ENCODE assay signal across 14 cellular contexts in genomic region chr13:27018882-27019281, GRCh38.
DNase-seq lines count a peak whose midpoint lies in the region; ATAC-seq, FAIRE-seq and TF ChIP-seq lines count a peak whose summit lies in the region.
"Had no signal": no experiment of that assay in that cellular context is flagged by ENCODE, and none has a peak within 500 bp of the region (broad histone marks: within the 10 kb centered on the region; RNA-seq: fewer than 3 reads in every experiment).

No MANE protein-coding gene starts in this region.

- no peak for TF ChIP-seq EP300 in HepG2 (IDR thresholded peaks at IDR 0.05; ENCODE audit: low read depth in 2 of 2, low read length in 2 of 2)
- no peak for TF ChIP-seq EP300 in HepG2 (CRISPR knock-in tag; IDR thresholded peaks at IDR 0.05; ENCODE audit: borderline replicate concordance)

- FAIRE-seq in HepG2 (lab: Jason Lieb, UNC), result no peak
- FAIRE-seq: A204.1, GM18507, RCC 7860 had no signal

- in situ Hi-C loops in HepG2 (cut with HindIII; ENCODE audit: extremely low pct_ligation_motif_present, low pct_unique_long_range_greater_than_20kb), result no loop called here

- H3K27me3 ChIP-seq in H7 (ENCODE audit: control insufficient read depth, insufficient read depth, low read length) (no peaks in the 10 kb centered on the region), WERI-Rb-1 (ENCODE audit: insufficient read depth, low read depth, severe bottlenecking) (no peaks in the 10 kb centered on the region), HepG2 (ENCODE audit: control insufficient read depth in 1 of 2, insufficient read depth in 2 of 2, low read length in 2 of 2) (0 out of 5 replicates have a peak, but pooled peaks cover 0 to 5% of the 10 kb centered on the region in 2 experiments), stomach smooth muscle (ENCODE audit: control insufficient read depth in 1 of 2, insufficient read depth in 2 of 2, low read length in 2 of 2) (no peaks in the 10 kb centered on the region)

- no peaks in the 10 kb centered on the region for H3K9me3 ChIP-seq in WERI-Rb-1 (ENCODE audit: severe bottlenecking)
- H3K9me3 ChIP-seq in HepG2 (ENCODE audit: low read length), result no peaks in the 10 kb centered on the region
- no peaks in the 10 kb centered on the region for H3K9me3 ChIP-seq in stomach smooth muscle (ENCODE audit: control insufficient read depth in 2 of 2, low read length in 2 of 2)

- CTCF ChIA-PET in HepG2 (lab: Yijun Ruan, JAX; ENCODE audit: low intra/inter-chr PET ratio, low total read pairs), result no interaction called here

- H3K4me1 ChIP-seq in HepG2 (ENCODE audit: insufficient read depth, low read length) (peaks cover 56% of the 10 kb centered on the region), stomach smooth muscle (ENCODE audit: control insufficient read depth, insufficient read depth, low read length) (peaks cover 41% of the 10 kb centered on the region)

- no peaks in the 10 kb centered on the region for H3K79me2 ChIP-seq in HepG2 (ENCODE audit: insufficient read depth, low read length)

- no peak for TF ChIP-seq RAD21 in HepG2 (CRISPR knock-in tag; IDR thresholded peaks at IDR 0.05)

- no TSS peak for BruUV-seq in HepG2 (replicated peaks; lab: Mats Ljungman, UMichigan)

- TF ChIP-seq CTCF in WERI-Rb-1 (IDR thresholded peaks at IDR 0.05; ENCODE audit: low read depth, low read length) (no peak), HepG2 (CRISPR knock-in tag; IDR thresholded peaks at IDR 0.05) (no peak)

- TF ChIP-seq POLR2A in HepG2 (IDR thresholded peaks at IDR 0.05; ENCODE audit: insufficient read depth in 1 of 2, low read depth in 2 of 2, low read length in 2 of 2), result no peak

- intact Hi-C loops in HepG2 (cut with micrococcal nuclease; ENCODE audit: unreplicated experiment), result no loop called here

- DNase-seq in H7 (peak; percentile 54), WERI-Rb-1 (peak; percentile 6), HepG2 (ENCODE audit: low spot score) (no peak), inferior parietal cortex (ENCODE audit: extremely low spot score) (no peak)
- DNase-seq in activated CD4-positive, alpha-beta T cell treated with anti-CD3 and anti-CD28 coated beads for 4 hours, result no peak
- DNase-seq: HFFc6, NCI-H2171 treated with DMSO at 0.1 percent for 48 hours, SHP77 had no signal

- H3K4me2 ChIP-seq in HepG2 (ENCODE audit: low read depth, low read length), result peak overlapping the region; percentile 97

- H3K4me3 ChIP-seq in H7 (ENCODE audit: insufficient read depth, low read depth, low read length) (no peak overlapping the region), WERI-Rb-1 (ENCODE audit: low read depth, low read length) (no peak overlapping the region), HepG2 (replicated peaks in 1 of 3; ENCODE audit: insufficient read depth in 1 of 3, low read depth in 2 of 3, low read length in 3 of 3) (peak overlapping the region; percentile 33 to 63 (median 51); a peak in 5 of 6 replicates), stomach smooth muscle (ENCODE audit: low read length in 2 of 2) (peak overlapping the region in 1 of 2 donors; percentile 29)

- no peak overlapping the region for H3K27ac ChIP-seq in WERI-Rb-1
- H3K27ac ChIP-seq in HepG2 (ENCODE audit: extremely low read length, insufficient read depth, low read length), result no peak overlapping the region
- H3K27ac ChIP-seq in stomach smooth muscle (ENCODE audit: low read length), result peak overlapping the region; percentile 60

- POLR2A ChIA-PET in HepG2 (lab: Yijun Ruan, JAX), result no interaction called here

- H3K36me3 ChIP-seq in H7 (replicated peaks; ENCODE audit: control insufficient read depth, insufficient read depth, low read length) (no peaks in the 10 kb centered on the region), WERI-Rb-1 (no peaks in the 10 kb centered on the region), HepG2 (replicated peaks in 1 of 2; ENCODE audit: control insufficient read depth in 1 of 2, insufficient read depth in 2 of 2, low read length in 2 of 2) (no peaks in the 10 kb centered on the region), stomach smooth muscle (ENCODE audit: control insufficient read depth in 2 of 2, insufficient read depth in 2 of 2, low read length in 2 of 2) (no peaks in the 10 kb centered on the region)

- H2AFZ ChIP-seq in HepG2 (ENCODE audit: low read length), result peak overlapping the region; percentile 92

- WGBS in HepG2 (ENCODE audit: low lambda C conversion rate), result 6% methylated on average over 4 of the region's 5 CpGs

- no peak for ATAC-seq in HepG2
- ATAC-seq in GM18498 (IDR thresholded peaks at IDR 0.05; ENCODE audit: unreplicated experiment), result no peak
- no peak for ATAC-seq in HG03097 (IDR thresholded peaks at IDR 0.05; ENCODE audit: low FRiP score, unreplicated experiment)

- 0 out of 2 replicates have a peak overlapping the region, but pooled peaks have one; percentile 35 for H3K9ac ChIP-seq in HepG2 (ENCODE audit: insufficient read depth, low read depth, low read length)
- H3K9ac ChIP-seq in stomach smooth muscle (ENCODE audit: low read length in 2 of 2), result no peak overlapping the region

- H4K20me1 ChIP-seq in HepG2 (ENCODE audit: insufficient read depth, low read length), result no peaks in the 10 kb centered on the region

TF ChIP-seq in HepG2, 621 proteins besides CTCF, POLR2A, EP300 and RAD21 (continues in another document):
- TF ChIP-seq ZBTB40 (IDR thresholded peaks at IDR 0.05), result no peak
- TF ChIP-seq ZBTB40 (CRISPR knock-in tag; IDR thresholded peaks at IDR 0.05), result peak; percentile 9; the same call in 1 of the 2 replicates
- TF ChIP-seq ZNF512 (CRISPR knock-in tag; IDR thresholded peaks at IDR 0.05), result peak; percentile 96
- TF ChIP-seq GTF3A (CRISPR knock-in tag; conservative IDR thresholded peaks at IDR 0.05), result no peak

Comparison
In these comparisons a context has a peak if more than half of its experiments do, and no peak if none do; other contexts are left out.
1. DNase-seq: peak in H7 (single experiment) and WERI-Rb-1 (single experiment); none in HepG2 (single experiment), inferior parietal cortex (single experiment) and activated CD4-positive, alpha-beta T cell treated with anti-CD3 and anti-CD28 coated beads for 4 hours (0 of 2).
2. H3K4me3 ChIP-seq: peak in HepG2 (3 of 3); none in H7 (single experiment) and WERI-Rb-1 (single experiment).